Comparison of ENCODE assay signal across 18 cellular contexts in the genomic region with DNA sequence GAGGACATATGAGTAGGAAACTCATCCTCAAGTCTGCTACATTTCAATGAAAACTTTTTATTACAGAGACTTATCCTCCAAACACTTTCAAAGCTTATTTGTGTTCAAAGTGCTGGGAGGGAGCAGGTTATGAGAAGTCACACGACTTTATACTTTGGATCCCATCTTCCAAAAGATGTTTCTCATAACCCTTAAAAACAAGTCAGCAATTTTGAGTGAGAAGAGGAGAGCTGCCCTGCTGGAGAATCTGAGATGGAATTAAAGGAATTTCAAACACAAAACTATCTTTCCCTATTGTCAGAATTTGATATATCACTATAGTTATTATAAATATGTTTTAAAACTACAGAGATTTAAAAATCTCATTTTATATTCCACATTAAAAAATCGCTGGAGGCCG. TPM values are rescaled to one million over a fixed set of nuclear protein-coding genes. Genes with fewer than 3 reads are reported as not detected.
DNase-seq lines count a peak whose midpoint lies in the region; ATAC-seq and TF ChIP-seq lines count a peak whose summit lies in the region.
"Had no signal": no experiment of that assay in that cellular context is flagged by ENCODE, and none has a peak within 500 bp of the region (broad histone marks: within the 10 kb centered on the region; RNA-seq: fewer than 3 reads in every experiment).

No MANE protein-coding gene starts in this region.

- DNase-seq in AG10803 (ENCODE audit: low read depth), result peak; percentile 21
- no peak for DNase-seq in IMR-90
- DNase-seq in chondrocyte (ENCODE audit: low spot score), result no peak
- no peak for DNase-seq in mesothelial cell of epicardium (ENCODE audit: low spot score in 2 of 2, unreplicated experiment in 2 of 2)
- no peak for DNase-seq in retina
- no peak for DNase-seq in NCI-H2029 treated with DMSO at 0.1 percent for 48 hours (lab: John Stamatoyannopoulos, UW)
- DNase-seq: 8988T; C1 segment of cervical spinal cord; CD4-positive, CD25-positive, alpha-beta regulatory T cell; CD8-positive, alpha-beta memory T cell; COR-L47; DMS 273 treated with DMSO at 0.1 percent for 48 hours; DMS53; DND-41; GM23248 had no signal

- intact Hi-C loops in IMR-90 (cut with micrococcal nuclease), result no loop called here

- no CpG with 5 or more reads among the region's 3 CpGs for WGBS in IMR-90 (ENCODE audit: extremely low coverage in 2 of 2, insufficient read length in 1 of 2), 2 experiments

- no peak overlapping the region for H3K23ac ChIP-seq in IMR-90 (ENCODE audit: low read depth, low read length)

- H3K27ac Mint-ChIP-seq in chondrocyte (ENCODE audit: unreplicated experiment), result peak overlapping the region; percentile 49
- peak overlapping the region; percentile 73 for H3K27ac Mint-ChIP-seq in mesothelial cell of epicardium
- H3K27ac Mint-ChIP-seq: B cell; CD4-positive, CD25-positive, alpha-beta regulatory T cell; CD8-positive, alpha-beta memory T cell had no signal

- H4K5ac ChIP-seq in IMR-90 (ENCODE audit: low read depth, low read length), result no peak overlapping the region

- no peak overlapping the region for H3K14ac ChIP-seq in IMR-90 (replicated peaks; ENCODE audit: low read depth, low read length)

- no peaks in the 10 kb centered on the region for H3K36me3 ChIP-seq in IMR-90 (ENCODE audit: control insufficient read depth, insufficient read depth, low read length)
- H3K36me3 ChIP-seq: HAP-1 had no signal

- no peak for TF ChIP-seq RAD21 in IMR-90 (IDR thresholded peaks at IDR 0.05; ENCODE audit: low read length)

- H4K91ac ChIP-seq in IMR-90 (ENCODE audit: insufficient read depth, low read depth, low read length), result no peak overlapping the region

- TF ChIP-seq POLR2A in IMR-90 (IDR thresholded peaks at IDR 0.05; ENCODE audit: low read depth, low read length), result no peak

- dilution Hi-C loops in IMR-90 (cut with HindIII; ENCODE audit: low sequenced_read_pairs, unreplicated experiment), result no loop called here

- H3K4me3 ChIP-seq in AG10803 (ENCODE audit: low read length) (no peak overlapping the region), IMR-90 (ENCODE audit: insufficient read depth, low read depth, low read length) (no peak overlapping the region)
- H3K4me3 ChIP-seq: GM23248, HAP-1 had no signal

- in situ Hi-C loops in IMR-90 (cut with MboI; ENCODE audit: low sequenced_read_pairs), result no loop called here

- no peaks in the 10 kb centered on the region for H3K27me3 Mint-ChIP-seq in chondrocyte (ENCODE audit: low read depth)
- H3K27me3 Mint-ChIP-seq in mesothelial cell of epicardium (ENCODE audit: low read depth), result no peaks in the 10 kb centered on the region
- H3K27me3 Mint-ChIP-seq: B cell; CD4-positive, CD25-positive, alpha-beta regulatory T cell; CD8-positive, alpha-beta memory T cell had no signal

- no peak overlapping the region for H4K8ac ChIP-seq in IMR-90 (ENCODE audit: low read depth in 2 of 2, low read length in 2 of 2)

- no TSS peak for BruUV-seq in IMR-90 (replicated peaks; lab: Mats Ljungman, UMichigan)

- H3K4me1 ChIP-seq in IMR-90 (ENCODE audit: control insufficient read depth, insufficient read depth, low read length), result peaks cover 3% of the 10 kb centered on the region

- H3K4ac ChIP-seq in IMR-90 (ENCODE audit: low read depth, low read length), result no peak overlapping the region

- no peak overlapping the region for H3K4me2 ChIP-seq in IMR-90 (ENCODE audit: low read depth, low read length)

- H3K36me3 Mint-ChIP-seq in chondrocyte (ENCODE audit: low read depth) (no peaks in the 10 kb centered on the region), mesothelial cell of epicardium (no peaks in the 10 kb centered on the region)
- H3K36me3 Mint-ChIP-seq: CD4-positive, CD25-positive, alpha-beta regulatory T cell; CD8-positive, alpha-beta memory T cell had no signal

- H3K4me3 Mint-ChIP-seq in chondrocyte (ENCODE audit: unreplicated experiment) (no peak overlapping the region), mesothelial cell of epicardium (no peak overlapping the region)
- H3K4me3 Mint-ChIP-seq: B cell; CD4-positive, CD25-positive, alpha-beta regulatory T cell; CD8-positive, alpha-beta memory T cell had no signal

- peaks cover 12 to 58% of the 10 kb centered on the region in 2 experiments for H3K79me1 ChIP-seq in IMR-90 (ENCODE audit: low read depth in 1 of 2, low read length in 2 of 2)

- H3K56ac ChIP-seq in IMR-90 (ENCODE audit: extremely low read depth, insufficient read depth, low read length), result no peak overlapping the region

- H2BK5ac ChIP-seq in IMR-90 (ENCODE audit: low read depth, low read length, poor library complexity, severe bottlenecking), result no peak overlapping the region

- no peak overlapping the region for H3K27ac ChIP-seq in IMR-90 (ENCODE audit: insufficient read depth, low read length)
- H3K27ac ChIP-seq: GM23248 had no signal

- H3K9me1 ChIP-seq in IMR-90 (ENCODE audit: insufficient read depth, low read length), result peaks cover 3% of the 10 kb centered on the region

- H3K4me1 Mint-ChIP-seq in chondrocyte (ENCODE audit: low read depth) (peaks cover 31% of the 10 kb centered on the region), mesothelial cell of epicardium (peaks cover 10% of the 10 kb centered on the region)
- H3K4me1 Mint-ChIP-seq: B cell had no signal

- no peak overlapping the region for H2AFZ ChIP-seq in IMR-90 (replicated peaks; ENCODE audit: low read length, poor library complexity)
- H2AFZ ChIP-seq: GM23248 had no signal

- POLR2A ChIA-PET in IMR-90 (lab: Charles Lee; ENCODE audit: unreplicated experiment), result no interaction called here

- peak; percentile 44 for ATAC-seq in IMR-90 (ENCODE audit: low read depth)
- ATAC-seq in GM19452 (IDR thresholded peaks at IDR 0.05; ENCODE audit: unreplicated experiment), result no peak

- no peaks in the 10 kb centered on the region for H3K9me3 ChIP-seq in IMR-90 (ENCODE audit: control insufficient read depth, insufficient read depth, low read length)
- H3K9me3 ChIP-seq: HAP-1 had no signal

- no peak overlapping the region for H2BK20ac ChIP-seq in IMR-90 (ENCODE audit: low read depth, low read length)

- H2BK15ac ChIP-seq in IMR-90 (ENCODE audit: low read depth, low read length), result no peak overlapping the region

- H3K9ac ChIP-seq in IMR-90 (ENCODE audit: low read depth, low read length), result no peak overlapping the region
- H3K9ac ChIP-seq: GM23248 had no signal

- H2BK120ac ChIP-seq in IMR-90 (ENCODE audit: low read depth, low read length), result no peak overlapping the region

- peaks cover 68% of the 10 kb centered on the region for H4K20me1 ChIP-seq in IMR-90 (ENCODE audit: insufficient read depth, low read length)

- H3K9me3 Mint-ChIP-seq in chondrocyte (ENCODE audit: low read depth) (no peaks in the 10 kb centered on the region), mesothelial cell of epicardium (no peaks in the 10 kb centered on the region)
- H3K9me3 Mint-ChIP-seq: CD8-positive, alpha-beta memory T cell had no signal

- CTCF ChIA-PET in IMR-90 (lab: Yijun Ruan, JAX), result no interaction called here

- TF ChIP-seq CTCF in AG10803 (conservative IDR thresholded peaks at IDR 0.05; ENCODE audit: low read length) (no peak), IMR-90 (conservative IDR thresholded peaks at IDR 0.05; ENCODE audit: low read depth, low read length) (no peak), chondrocyte (IDR thresholded peaks at IDR 0.05) (no peak), mesothelial cell of epicardium (IDR thresholded peaks at IDR 0.05; ENCODE audit: unreplicated experiment) (no peak)

- no peaks in the 10 kb centered on the region for H3K27me3 ChIP-seq in IMR-90 (ENCODE audit: control insufficient read depth, insufficient read depth, low read length)

- no peak overlapping the region for H2AK9ac ChIP-seq in IMR-90 (replicated peaks; ENCODE audit: low read depth, low read length, poor library complexity)

- no peak overlapping the region for H3K18ac ChIP-seq in IMR-90 (ENCODE audit: low read depth, low read length)

- H2AK5ac ChIP-seq in IMR-90 (ENCODE audit: low read depth, low read length), result no peak overlapping the region

TF ChIP-seq in IMR-90, 13 proteins besides CTCF, POLR2A, EP300 and RAD21 (continues in another document):
- TF ChIP-seq USF2 (IDR thresholded peaks at IDR 0.05; ENCODE audit: low read depth, low read length), result no peak
- no peak for TF ChIP-seq MXI1 (IDR thresholded peaks at IDR 0.05; ENCODE audit: borderline replicate concordance, low read depth, low read length)
- no peak for TF ChIP-seq RFX5 (IDR thresholded peaks at IDR 0.05; ENCODE audit: low read depth, low read length)
- TF ChIP-seq RCOR1 (IDR thresholded peaks at IDR 0.05; ENCODE audit: insufficient replicate concordance, low read length), result no peak
- TF ChIP-seq FOS (IDR thresholded peaks at IDR 0.05; ENCODE audit: low read depth, low read length), result no peak
- TF ChIP-seq, protein P1, sequence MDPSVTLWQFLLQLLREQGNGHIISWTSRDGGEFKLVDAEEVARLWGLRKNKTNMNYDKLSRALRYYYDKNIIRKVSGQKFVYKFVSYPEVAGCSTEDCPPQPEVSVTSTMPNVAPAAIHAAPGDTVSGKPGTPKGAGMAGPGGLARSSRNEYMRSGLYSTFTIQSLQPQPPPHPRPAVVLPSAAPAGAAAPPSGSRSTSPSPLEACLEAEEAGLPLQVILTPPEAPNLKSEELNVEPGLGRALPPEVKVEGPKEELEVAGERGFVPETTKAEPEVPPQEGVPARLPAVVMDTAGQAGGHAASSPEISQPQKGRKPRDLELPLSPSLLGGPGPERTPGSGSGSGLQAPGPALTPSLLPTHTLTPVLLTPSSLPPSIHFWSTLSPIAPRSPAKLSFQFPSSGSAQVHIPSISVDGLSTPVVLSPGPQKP (IDR thresholded peaks at IDR 0.05; ENCODE audit: borderline replicate concordance, low read depth, low read length), result no peak
- no peak for TF ChIP-seq CHD1 (IDR thresholded peaks at IDR 0.05; ENCODE audit: low read depth, low read length)
- no peak for TF ChIP-seq SMC3 (IDR thresholded peaks at IDR 0.05; ENCODE audit: low read depth, low read length)
- no peak for TF ChIP-seq MAFK (IDR thresholded peaks at IDR 0.05; ENCODE audit: low read depth, low read length)
- TF ChIP-seq MAZ (IDR thresholded peaks at IDR 0.05; ENCODE audit: borderline replicate concordance, low read depth, low read length), result no peak
- TF ChIP-seq BHLHE40 (IDR thresholded peaks at IDR 0.05; ENCODE audit: low read depth, low read length), result no peak
- TF ChIP-seq NFE2L2 (IDR thresholded peaks at IDR 0.05; ENCODE audit: low read depth, low read length), result no peak

RNA-seq across cellular contexts. Expression of gene ROCK2, which starts 45.8 kb away (rescaled TPM):
- total RNA-seq in IMR-90 (2012; rRNA removed) (28.3 and 59.7 TPM in 2 replicates), chondrocyte (48.6 to 62.3 TPM (median 61.4 TPM) in 3 replicates), mesothelial cell of epicardium (37.5 to 46.3 TPM (median 45.4 TPM) in 3 replicates)
- polyA plus RNA-seq in IMR-90 (2012; rRNA removed), result 7.1 and 9.0 TPM in 2 replicates
- polyA plus RNA-seq in IMR-90 (2012; cell fraction: cytosol; rRNA removed), result 1.2 and 1.8 TPM in 2 replicates
- 1.1 and 6.1 TPM in 2 replicates for polyA plus RNA-seq in IMR-90 (2012; cell fraction: nucleus; rRNA removed; ENCODE audit: low replicate concordance)
